ENCODE assay signal across 11 cellular contexts in genomic region chr16:81553080-81553813, GRCh38.
DNase-seq lines count a peak whose midpoint lies in the region; ATAC-seq and TF ChIP-seq lines count a peak whose summit lies in the region.
"Had no signal": no experiment of that assay in that cellular context is flagged by ENCODE, and none has a peak within 500 bp of the region (broad histone marks: within the 10 kb centered on the region; RNA-seq: fewer than 3 reads in every experiment).

No MANE protein-coding gene starts in this region.

- no peaks in the 10 kb centered on the region for H3K9me3 ChIP-seq in vagina

- no peaks in the 10 kb centered on the region for H3K27me3 ChIP-seq in vagina
- H3K27me3 ChIP-seq: SJSA1 had no signal

- CTCF ChIA-PET in activated CD8-positive, alpha-beta T cell treated with anti-CD3 and anti-CD28 coated beads for 36 hours (lab: Charles Lee) = no interaction called here

- H3K27ac Mint-ChIP-seq in natural killer cell = peak overlapping the region; percentile 81 to 82
- H3K27ac Mint-ChIP-seq in activated CD8-positive, alpha-beta T cell treated with anti-CD3 and anti-CD28 coated beads for 36 hours = no peak overlapping the region

- DNase-seq in NCI-H1694 treated with DMSO at 0.1 percent for 48 hours (lab: John Stamatoyannopoulos, UW) (peak; percentile 3), NCI-H1694 (lab: John Stamatoyannopoulos, UW) (no peak), fibroblast of mammary gland (ENCODE audit: low read depth) (peak; percentile 38), natural killer cell (no peak), vagina (ENCODE audit: extremely low spot score in 2 of 2) (no peak)
- DNase-seq in activated CD8-positive, alpha-beta T cell treated with anti-CD3 and anti-CD28 coated beads for 36 hours = no peak
- DNase-seq in activated CD8-positive, alpha-beta memory T cell treated with anti-CD3 and anti-CD28 coated beads, Interleukin-2, amount 50 U/mL, for 48 hours = no peak
- DNase-seq: 8988T; activated CD4-positive, alpha-beta T cell treated with anti-CD3 and anti-CD28 coated beads, Interleukin-2, amount 50 U/mL, for 48 hours had no signal

- TF ChIP-seq POLR2A in vagina (IDR thresholded peaks at IDR 0.05) = no peak

- no peaks in the 10 kb centered on the region for H3K9me3 Mint-ChIP-seq in natural killer cell
- H3K9me3 Mint-ChIP-seq in activated CD8-positive, alpha-beta T cell treated with anti-CD3 and anti-CD28 coated beads for 36 hours = no peaks in the 10 kb centered on the region

- H3K4me3 Mint-ChIP-seq in natural killer cell = no peak overlapping the region
- no peak overlapping the region for H3K4me3 Mint-ChIP-seq in activated CD8-positive, alpha-beta T cell treated with anti-CD3 and anti-CD28 coated beads for 36 hours

- H3K36me3 Mint-ChIP-seq in natural killer cell = no peaks in the 10 kb centered on the region
- H3K36me3 Mint-ChIP-seq in activated CD8-positive, alpha-beta T cell treated with anti-CD3 and anti-CD28 coated beads for 36 hours (ENCODE audit: low read depth) = peaks cover 9% of the 10 kb centered on the region

- H3K4me1 Mint-ChIP-seq in natural killer cell = peaks cover 79 to 81% of the 10 kb centered on the region in 2 donors
- peaks cover 44% of the 10 kb centered on the region for H3K4me1 Mint-ChIP-seq in activated CD8-positive, alpha-beta T cell treated with anti-CD3 and anti-CD28 coated beads for 36 hours (ENCODE audit: low read depth)

- H3K27me3 Mint-ChIP-seq in natural killer cell (ENCODE audit: low read depth in 2 of 2) = no peaks in the 10 kb centered on the region
- H3K27me3 Mint-ChIP-seq in activated CD8-positive, alpha-beta T cell treated with anti-CD3 and anti-CD28 coated beads for 36 hours = no peaks in the 10 kb centered on the region

- peaks cover 36% of the 10 kb centered on the region for H3K4me1 ChIP-seq in vagina

- TF ChIP-seq CTCF in fibroblast of mammary gland (conservative IDR thresholded peaks at IDR 0.05; ENCODE audit: control insufficient read depth, insufficient read depth, low read depth, low read length) (no peak), natural killer cell (IDR thresholded peaks at IDR 0.05) (no peak), vagina (IDR thresholded peaks at IDR 0.05) (no peak)
- no peak for TF ChIP-seq CTCF in activated CD8-positive, alpha-beta T cell treated with anti-CD3 and anti-CD28 coated beads for 36 hours (IDR thresholded peaks at IDR 0.05)

- POLR2A ChIA-PET in activated CD8-positive, alpha-beta T cell treated with anti-CD3 and anti-CD28 coated beads for 36 hours (lab: Charles Lee) = no interaction called here

- H3K4me3 ChIP-seq in fibroblast of mammary gland (ENCODE audit: control insufficient read depth, low read depth, low read length) (no peak overlapping the region), vagina (no peak overlapping the region)
- H3K4me3 ChIP-seq: SJSA1 had no signal

- peak overlapping the region; percentile 72 for H3K27ac ChIP-seq in vagina
- H3K27ac ChIP-seq: SJSA1 had no signal

- no peak for ATAC-seq in natural killer cell
- no peak for ATAC-seq in GM19324 (IDR thresholded peaks at IDR 0.05; ENCODE audit: low FRiP score, unreplicated experiment)
- ATAC-seq in activated CD8-positive, alpha-beta T cell treated with anti-CD3 and anti-CD28 coated beads for 36 hours = no peak

- intact Hi-C loops in natural killer cell (cut with micrococcal nuclease) (no loop called here), vagina (cut with DNase I) (no loop called here)
- intact Hi-C loops in activated CD8-positive, alpha-beta T cell treated with anti-CD3 and anti-CD28 coated beads for 36 hours (cut with micrococcal nuclease) = no loop called here

- no peaks in the 10 kb centered on the region for H3K36me3 ChIP-seq in vagina
- H3K36me3 ChIP-seq: SJSA1 had no signal

Comparison
In these comparisons a context has a peak if more than half of its experiments do, and no peak if none do; other contexts are left out.
1. DNase-seq: peak in NCI-H1694 treated with DMSO at 0.1 percent for 48 hours (single experiment) and fibroblast of mammary gland (single experiment); none in NCI-H1694 (single experiment), natural killer cell (single experiment), vagina (0 of 2), activated CD8-positive, alpha-beta T cell treated with anti-CD3 and anti-CD28 coated beads for 36 hours (single experiment) and activated CD8-positive, alpha-beta memory T cell treated with anti-CD3 and anti-CD28 coated beads, Interleukin-2, amount 50 U/mL, for 48 hours (single experiment).